ENCODE assay signal across 9 cellular contexts in genomic region chr2:15159751-15160177, GRCh38.
DNase-seq lines count a peak whose midpoint lies in the region; ATAC-seq and TF ChIP-seq lines count a peak whose summit lies in the region.
"Had no signal": no experiment of that assay in that cellular context is flagged by ENCODE, and none has a peak within 500 bp of the region (broad histone marks: within the 10 kb centered on the region; RNA-seq: fewer than 3 reads in every experiment).

No MANE protein-coding gene starts in this region.

- TF ChIP-seq EP300 in neural cell (conservative IDR thresholded peaks at IDR 0.05; ENCODE audit: poor library complexity, severe bottlenecking), result no peak

- no peaks in the 10 kb centered on the region for H4K20me1 ChIP-seq in neural cell (ENCODE audit: insufficient read depth)

- TF ChIP-seq RAD21 in neural cell (conservative IDR thresholded peaks at IDR 0.05), result peak; percentile 70

- no peaks in the 10 kb centered on the region for H3K27me3 Mint-ChIP-seq in natural killer cell (ENCODE audit: low read depth in 2 of 2)
- H3K27me3 Mint-ChIP-seq: naive B cell had no signal

- CTCF ChIA-PET in HEK293 (lab: Yijun Ruan, JAX), result interaction anchor here (0.6 to 1.7 kb wide), 6 partner anchors 9 to 418 kb away, joined by 3 to 8 read pairs (median 4); no protein-coding TSS in a partner anchor

- DNase-seq in DMS 273 treated with DMSO at 0.1 percent for 48 hours (lab: John Stamatoyannopoulos, UW) (peak; percentile 31), NCI-H82 treated with DMSO at 0.1 percent for 48 hours (lab: John Stamatoyannopoulos, UW; ENCODE audit: unreplicated experiment) (peak; percentile 90), dermis microvascular lymphatic vessel endothelial cell (ENCODE audit: low read depth in 2 of 2) (peak; percentile 46 to 69), natural killer cell (no peak)
- DNase-seq: naive B cell had no signal

- no peaks in the 10 kb centered on the region for H3K36me3 Mint-ChIP-seq in natural killer cell
- H3K36me3 Mint-ChIP-seq: naive B cell had no signal

- H3K27ac ChIP-seq in HEK293 (ENCODE audit: extremely low read depth, low read depth, low read length), result no peak overlapping the region
- peak overlapping the region; percentile 41 for H3K27ac ChIP-seq in neural cell (ENCODE audit: low read length)

- H3K4me3 ChIP-seq in HEK293 (ENCODE audit: low read depth, low read length) (no peak overlapping the region), neural cell (ENCODE audit: low read length) (no peak overlapping the region)

- TF ChIP-seq CTCF in HEK293 (tag by site-specific recombination; IDR thresholded peaks at IDR 0.05) (peak; percentile 42; the same call in 1 of the 2 replicates), neural cell (IDR thresholded peaks at IDR 0.05; ENCODE audit: poor library complexity, severe bottlenecking) (peak; percentile 75), natural killer cell (IDR thresholded peaks at IDR 0.05) (no peak)

- no peaks in the 10 kb centered on the region for H3F3A ChIP-seq in neural cell (ENCODE audit: insufficient read depth, low read length, poor library complexity, severe bottlenecking)

- no peak for ATAC-seq in natural killer cell
- ATAC-seq in HG02678 (IDR thresholded peaks at IDR 0.05; ENCODE audit: unreplicated experiment), result no peak
- no peak for ATAC-seq in HG02973 (IDR thresholded peaks at IDR 0.05; ENCODE audit: unreplicated experiment)

- no peaks in the 10 kb centered on the region for H3K79me2 ChIP-seq in neural cell (replicated peaks; ENCODE audit: insufficient read depth, low read length)

- no peak overlapping the region for H3K4me2 ChIP-seq in neural cell (ENCODE audit: low read length)

- no peaks in the 10 kb centered on the region for H3K4me1 ChIP-seq in HEK293 (ENCODE audit: control insufficient read depth, insufficient read depth, low read length)

- H3K9me3 ChIP-seq in HEK293 (ENCODE audit: control insufficient read depth, insufficient read depth, low read depth, low read length), result no peaks in the 10 kb centered on the region
- no peaks in the 10 kb centered on the region for H3K9me3 ChIP-seq in neural cell (ENCODE audit: low read length)

- no peaks in the 10 kb centered on the region for H3K9me2 ChIP-seq in neural cell (ENCODE audit: insufficient read depth, low read length)

- no peak overlapping the region for H3K27ac Mint-ChIP-seq in natural killer cell
- H3K27ac Mint-ChIP-seq: naive B cell had no signal

- no peak overlapping the region for H2AFZ ChIP-seq in neural cell (ENCODE audit: low read depth, low read length)

- H3K4me1 Mint-ChIP-seq in natural killer cell, result no peaks in the 10 kb centered on the region
- H3K4me1 Mint-ChIP-seq: naive B cell had no signal

- H3K27me3 ChIP-seq in neural cell (ENCODE audit: insufficient read depth, low read depth, low read length), result no peaks in the 10 kb centered on the region

- POLR2A ChIA-PET in HEK293 (lab: Yijun Ruan, JAX), result no interaction called here

- intact Hi-C loops in natural killer cell (cut with micrococcal nuclease), result loop anchor here (10.0 kb wide), 1 partner anchor 815 kb away; no protein-coding TSS in a partner anchor

- no peaks in the 10 kb centered on the region for H3K9me3 Mint-ChIP-seq in natural killer cell
- H3K9me3 Mint-ChIP-seq: naive B cell had no signal

- H3K36me3 ChIP-seq in HEK293 (ENCODE audit: control insufficient read depth in 2 of 2, insufficient read depth in 1 of 2, low read length in 2 of 2) (no peaks in the 10 kb centered on the region), neural cell (ENCODE audit: insufficient read depth, low read length) (no peaks in the 10 kb centered on the region)

- H3K4me3 Mint-ChIP-seq in natural killer cell, result no peak overlapping the region
- H3K4me3 Mint-ChIP-seq: naive B cell had no signal

- no peak overlapping the region for H3K9ac ChIP-seq in neural cell (ENCODE audit: low read length)

TF ChIP-seq in HEK293, 187 proteins besides CTCF, POLR2A, EP300 and RAD21 (continues in another document):
- TF ChIP-seq PBX3 (CRISPR knock-in tag; IDR thresholded peaks at IDR 0.05) (no peak), ZSCAN4 (tag by site-specific recombination; IDR thresholded peaks at IDR 0.05) (peak; percentile 88), ZBTB48 (tag by site-specific recombination; IDR thresholded peaks at IDR 0.05) (no peak), ZNF138 (tag by site-specific recombination; IDR thresholded peaks at IDR 0.05; ENCODE audit: borderline replicate concordance) (no peak), ZNF654 (tag by site-specific recombination; IDR thresholded peaks at IDR 0.05; ENCODE audit: low read depth) (peak; percentile 43), ZNF202 (tag by site-specific recombination; IDR thresholded peaks at IDR 0.05; ENCODE audit: borderline replicate concordance) (no peak), MYNN (tag by site-specific recombination; IDR thresholded peaks at IDR 0.05; ENCODE audit: borderline replicate concordance) (no peak), ZNF433 (tag by site-specific recombination; IDR thresholded peaks at IDR 0.05; ENCODE audit: low read depth) (no peak), KLF17 (tag by site-specific recombination; IDR thresholded peaks at IDR 0.05) (no peak), ZSCAN23 (tag by site-specific recombination; IDR thresholded peaks at IDR 0.05) (no peak)

TF ChIP-seq in neural cell, 6 proteins besides CTCF, POLR2A, EP300 and RAD21:
- TF ChIP-seq TAF1 (IDR thresholded peaks at IDR 0.05; ENCODE audit: low read depth) (no peak), SMC3 (conservative IDR thresholded peaks at IDR 0.05; ENCODE audit: poor library complexity) (peak; percentile 77)
